11 cellular contexts compared by ENCODE assay signal in genomic region chr6:88201734-88202133, GRCh38. TPM values are rescaled to one million over a fixed set of nuclear protein-coding genes. Genes with fewer than 3 reads are reported as not detected.
DNase-seq lines count a peak whose midpoint lies in the region; ATAC-seq, FAIRE-seq and TF ChIP-seq lines count a peak whose summit lies in the region.
"Not testable (repeated sequence)": the region's sequence is repeated elsewhere in the genome, so short reads cannot be mapped to it uniquely, and the experiment has no call there.
"Had no signal": no experiment of that assay in that cellular context is flagged by ENCODE, and none has a peak within 500 bp of the region (broad histone marks: within the 10 kb centered on the region; RNA-seq: fewer than 3 reads in every experiment).

No MANE protein-coding gene starts in this region.

- not testable (repeated sequence) for H3K27ac ChIP-seq in K562 (ENCODE audit: extremely low read depth, low read depth, low read length)

- not testable (repeated sequence) for H3K27me3 ChIP-seq in K562 (ENCODE audit: control insufficient read depth in 2 of 2, insufficient read depth in 2 of 2, low read length in 2 of 2)

- H3K79me2 ChIP-seq in K562 (ENCODE audit: control insufficient read depth, insufficient read depth, low read length), result not testable (repeated sequence)

- ATAC-seq in K562, result not testable (repeated sequence)

- not testable (repeated sequence) for H3K9me1 ChIP-seq in K562 (ENCODE audit: control insufficient read depth, insufficient read depth, low read length)

- not testable (repeated sequence) for TF ChIP-seq CTCF in K562 (IDR thresholded peaks at IDR 0.05 in 2 of 3, conservative IDR thresholded peaks at IDR 0.05 in 1 of 3; ENCODE audit: insufficient read depth in 2 of 3, low read depth in 1 of 3, low read length in 3 of 3)

- CTCF ChIA-PET in K562 (lab: Yijun Ruan, JAX; ENCODE audit: low intra/inter-chr PET ratio), result not testable (repeated sequence)

- H3K36me3 ChIP-seq in K562 (ENCODE audit: control insufficient read depth, insufficient read depth, low read length), result not testable (repeated sequence)

- TF ChIP-seq POLR2A in K562 (conservative IDR thresholded peaks at IDR 0.05), result not testable (repeated sequence)

- FAIRE-seq in K562 (lab: Jason Lieb, UNC), result not testable (repeated sequence)

- intact Hi-C loops in K562 (cut with micrococcal nuclease), result not testable (repeated sequence)

- DNase-seq in K562 (ENCODE audit: extremely low read depth in 1 of 4, low spot score in 3 of 4), result not testable (repeated sequence)

- BruUV-seq in K562 (replicated peaks; lab: Mats Ljungman, UMichigan), result not testable (repeated sequence)

- not testable (repeated sequence) for TF ChIP-seq RAD21 in K562 (CRISPR knock-in tag; conservative IDR thresholded peaks at IDR 0.05 in 1 of 2, IDR thresholded peaks at IDR 0.05 in 1 of 2)

- not testable (repeated sequence) for H2AFZ ChIP-seq in K562 (ENCODE audit: low read depth, low read length)

- not testable (repeated sequence) for H3K4me3 ChIP-seq in K562

- H3K4me2 ChIP-seq in K562 (ENCODE audit: insufficient read depth, low read length), result not testable (repeated sequence)

- not testable (repeated sequence) for H3K9me3 ChIP-seq in K562 (replicated peaks; ENCODE audit: control insufficient read depth, insufficient read depth, low read depth, low read length)

- POLR2A ChIA-PET in K562 (lab: Yijun Ruan, JAX), result not testable (repeated sequence)

- TF ChIP-seq EP300 in K562 (IDR thresholded peaks at IDR 0.05; ENCODE audit: low read length), result not testable (repeated sequence)

- in situ Hi-C loops in K562 (cut with MboI), result not testable (repeated sequence)

- not testable (repeated sequence) for H3K9ac ChIP-seq in K562 (ENCODE audit: insufficient read depth in 1 of 2, low read depth in 2 of 2, low read length in 2 of 2)

- H4K20me1 ChIP-seq in K562 (replicated peaks; ENCODE audit: control insufficient read depth, insufficient read depth, low read length), result not testable (repeated sequence)

- not testable (repeated sequence) for H3K4me1 ChIP-seq in K562 (replicated peaks in 1 of 2; ENCODE audit: control insufficient read depth in 2 of 2, insufficient read depth in 2 of 2, low read length in 2 of 2)

TF ChIP-seq in K562, 482 proteins besides CTCF, POLR2A, EP300 and RAD21:
- TF ChIP-seq ZNF507 (tag; conservative IDR thresholded peaks at IDR 0.05) (peak; percentile 98), ZNF354B (CRISPR knock-in tag; IDR thresholded peaks at IDR 0.05) (peak; percentile 86)

RNA-seq across cellular contexts. Expression of gene CNR1, which starts 35.6 kb away (rescaled TPM):
- 0.44 and 1.4 TPM in 2 replicates for total RNA-seq in K562 (2011; cell fraction: chromatin; rRNA removed; ENCODE audit: low replicate concordance)
- 0.17 and 0.53 TPM in 2 replicates for total RNA-seq in K562 (2011; cell fraction: nucleolus; rRNA removed)
- total RNA-seq in K562 (2011; cell fraction: nucleoplasm; rRNA removed), result 0.44 and 0.53 TPM in 2 replicates
- total RNA-seq in K562 (2014; rRNA removed) (0.94 and 1.1 TPM in 2 replicates), K562 (2014; rRNA removed; fragmentation: Illumina TruSeq; extraction: Trizol) (1.4 and 1.5 TPM in 2 replicates), K562 (2015; rRNA removed; fragmentation: Illumina TruSeq; extraction: Trizol) (1.7 and 1.9 TPM in 2 replicates), K562 (2021) (1.5 and 1.9 TPM in 2 replicates)
- polyA plus RNA-seq in K562 (2011; rRNA removed) (0.31 TPM in 1 of 2 replicates, not detected in the other), K562 (2014; fragmentation: Illumina TruSeq; extraction: Trizol) (0.87 and 1.3 TPM in 2 replicates), K562 (2014; fragmentation: Nextera tagmentation; extraction: Ambion mirVana) (under 1 TPM; 0.50 to 0.56 TPM), K562 (2014; rRNA removed) (0.43 and 0.94 TPM in 2 replicates)
- 0.07 and 0.24 TPM in 2 replicates for polyA plus RNA-seq in K562 (2011; cell fraction: cytosol; rRNA removed)
- polyA plus RNA-seq in K562 (2011; cell fraction: nucleus; rRNA removed), result 0.43 and 1.8 TPM in 2 replicates
- 0.90 and 1.3 TPM in 2 replicates for polyA plus RNA-seq in K562 (2012)
- polyA minus RNA-seq in K562 (2011; rRNA and poly(A)+ RNA removed), result 0.18 and 1.4 TPM in 2 replicates
- polyA minus RNA-seq in K562 (2011; cell fraction: cytosol; rRNA and poly(A)+ RNA removed), result 0.64 TPM in 1 of 2 replicates, not detected in the other
- 0.13 and 1.2 TPM in 2 replicates for polyA minus RNA-seq in K562 (2011; cell fraction: nucleus; rRNA and poly(A)+ RNA removed)
- total RNA-seq: A172; A673; Caco-2; CD4-positive, alpha-beta memory T cell; CD4-positive, alpha-beta T cell; CD4-positive, CD25-positive, alpha-beta regulatory T cell; CD8-positive, alpha-beta memory T cell; CD8-positive, alpha-beta T cell had no signal
- polyA plus RNA-seq: AG04450; BJ; CD4-positive, alpha-beta memory T cell; CD4-positive, CD25-positive, alpha-beta regulatory T cell; CD8-positive, alpha-beta memory T cell had no signal
